ENCODE assay signal across 1 cellular context in genomic region chr17:43418441-43419374, GRCh38.
TF ChIP-seq lines count a peak whose summit lies in the region.

No MANE protein-coding gene starts in this region.

TF ChIP-seq in K562, 482 proteins besides CTCF, POLR2A, EP300 and RAD21 (continued from another document):
- no peak for TF ChIP-seq CREBBP (IDR thresholded peaks at IDR 0.05; ENCODE audit: low read depth, low read length)
- no peak for TF ChIP-seq CTCFL (IDR thresholded peaks at IDR 0.05; ENCODE audit: borderline replicate concordance, insufficient read depth, low read depth, low read length, poor library complexity, severe bottlenecking)
- TF ChIP-seq NCOA1 (IDR thresholded peaks at IDR 0.05; ENCODE audit: low read depth), result no peak
- TF ChIP-seq EHMT2 (IDR thresholded peaks at IDR 0.05), result no peak
- TF ChIP-seq SMAD2 (IDR thresholded peaks at IDR 0.05; ENCODE audit: low read depth, low read length), result no peak
- no peak for TF ChIP-seq MEF2D (tag; conservative IDR thresholded peaks at IDR 0.05; ENCODE audit: low read depth)
- peak in 1 of 2 experiments; percentile 62; a peak in 1 of 4 replicates for TF ChIP-seq UBTF (IDR thresholded peaks at IDR 0.05; ENCODE audit: borderline replicate concordance in 1 of 2, low read depth in 2 of 2, low read length in 2 of 2)
- TF ChIP-seq L3MBTL2 (IDR thresholded peaks at IDR 0.05), result peak; percentile 14; the same call in 1 of the 2 replicates
- TF ChIP-seq ZNF24 (IDR thresholded peaks at IDR 0.05), result no peak
- TF ChIP-seq LCOR (CRISPR knock-in tag; IDR thresholded peaks at IDR 0.05), result 0 out of 2 replicates have a peak, but pooled peaks have one; percentile 31
- peak; percentile 20; the same call in 1 of the 2 replicates for TF ChIP-seq TFAP4 (CRISPR knock-in tag; IDR thresholded peaks at IDR 0.05; ENCODE audit: borderline replicate concordance)
- TF ChIP-seq BHLHE40 (IDR thresholded peaks at IDR 0.05; ENCODE audit: low read length), result 0 out of 2 replicates have a peak, but pooled peaks have one; percentile 4
- no peak for TF ChIP-seq HIVEP1 (CRISPR knock-in tag; IDR thresholded peaks at IDR 0.05)
- TF ChIP-seq ZSCAN32 (CRISPR knock-in tag; IDR thresholded peaks at IDR 0.05), result no peak
- no peak for TF ChIP-seq RBM22 (IDR thresholded peaks at IDR 0.05; ENCODE audit: low read depth, low read length, poor library complexity, severe bottlenecking)
- TF ChIP-seq ZNF717 (CRISPR knock-in tag; IDR thresholded peaks at IDR 0.05), result no peak
- TF ChIP-seq TCF15 (CRISPR knock-in tag; IDR thresholded peaks at IDR 0.05), result no peak
- TF ChIP-seq CBFB (CRISPR knock-in tag; IDR thresholded peaks at IDR 0.05), result no peak
- TF ChIP-seq KAT7 (CRISPR knock-in tag; IDR thresholded peaks at IDR 0.05; ENCODE audit: borderline replicate concordance), result no peak
- peak; percentile 37; the same call in 1 of the 2 replicates for TF ChIP-seq SMARCE1 (IDR thresholded peaks at IDR 0.05)
- TF ChIP-seq ZNF274 (IDR thresholded peaks at IDR 0.05; ENCODE audit: borderline replicate concordance, low read depth, low read length), result no peak
- no peak for TF ChIP-seq GTF2A2 (tag; IDR thresholded peaks at IDR 0.05)
- TF ChIP-seq ZNF12 (CRISPR knock-in tag; IDR thresholded peaks at IDR 0.05), result 0 out of 2 replicates have a peak, but pooled peaks have one; percentile 19
- no peak for TF ChIP-seq ZNF408 (CRISPR knock-in tag; IDR thresholded peaks at IDR 0.05; ENCODE audit: low read depth)
- TF ChIP-seq TBP (optimal IDR thresholded peaks at IDR 0.05; ENCODE audit: low read depth, low read length), result no peak
- peak; percentile 33; the same call in 1 of the 2 replicates for TF ChIP-seq MAFG (tag; conservative IDR thresholded peaks at IDR 0.05)
- no peak for TF ChIP-seq TEAD2 (tag; IDR thresholded peaks at IDR 0.05)
- no peak for TF ChIP-seq ZNF696 (CRISPR knock-in tag; conservative IDR thresholded peaks at IDR 0.05)
- no peak for TF ChIP-seq ZNF655 (CRISPR knock-in tag; IDR thresholded peaks at IDR 0.05)
- TF ChIP-seq AFF1 (IDR thresholded peaks at IDR 0.05; ENCODE audit: low read depth in 1 of 2, partially characterized antibody in 2 of 2), result no peak
- TF ChIP-seq E2F8 (IDR thresholded peaks at IDR 0.05; ENCODE audit: low read depth, partially characterized antibody), result no peak
- no peak for TF ChIP-seq SIRT6 (IDR thresholded peaks at IDR 0.05; ENCODE audit: low read depth, low read length)
- peak in 1 of 2 experiments; percentile 22; a peak in 1 of 4 replicates for TF ChIP-seq MAZ (CRISPR knock-in tag; conservative IDR thresholded peaks at IDR 0.05 in 1 of 2, IDR thresholded peaks at IDR 0.05 in 1 of 2)
- TF ChIP-seq TAL1 (IDR thresholded peaks at IDR 0.05), result no peak
- no peak for TF ChIP-seq FOXK2 (conservative IDR thresholded peaks at IDR 0.05 in 1 of 2, IDR thresholded peaks at IDR 0.05 in 1 of 2; ENCODE audit: low read depth in 2 of 2)
- peak; percentile 12; the same call in 1 of the 2 replicates for TF ChIP-seq ARID1B (IDR thresholded peaks at IDR 0.05)
